ENCODE assay signal across 12 cellular contexts in the genomic region with DNA sequence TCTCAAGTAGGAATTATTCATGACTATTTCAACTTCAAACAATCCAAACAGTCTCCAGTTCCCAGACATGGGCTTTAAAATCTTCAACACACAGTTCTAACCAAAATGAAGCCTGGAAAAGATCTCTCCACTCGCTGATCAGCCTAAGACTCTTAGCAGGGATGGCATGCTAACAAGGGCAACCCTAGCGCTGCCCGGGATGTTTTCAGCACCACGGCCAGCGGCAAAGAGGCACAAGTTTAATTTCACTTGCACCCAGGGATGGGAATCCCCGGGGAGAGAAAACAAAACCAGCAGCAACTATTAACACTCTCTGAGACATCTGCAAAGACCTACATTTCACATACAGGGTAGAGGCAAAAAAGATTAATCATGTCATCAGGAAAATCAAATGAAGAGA. TPM values are rescaled to one million over a fixed set of nuclear protein-coding genes. Genes with fewer than 3 reads are reported as not detected.
DNase-seq lines count a peak whose midpoint lies in the region; ATAC-seq and TF ChIP-seq lines count a peak whose summit lies in the region.
"Had no signal": no experiment of that assay in that cellular context is flagged by ENCODE, and none has a peak within 500 bp of the region (broad histone marks: within the 10 kb centered on the region; RNA-seq: fewer than 3 reads in every experiment).

No MANE protein-coding gene starts in this region.

- no peak overlapping the region for H3K4me3 ChIP-seq in HEK293 (ENCODE audit: low read depth, low read length)
- H3K4me3 ChIP-seq: mucosa of descending colon, uterus had no signal

- no peaks in the 10 kb centered on the region for H3K9me3 ChIP-seq in HEK293 (ENCODE audit: control insufficient read depth, insufficient read depth, low read depth, low read length)
- H3K9me3 ChIP-seq: mucosa of descending colon, uterus had no signal

- no peaks in the 10 kb centered on the region for H3K36me3 ChIP-seq in HEK293 (ENCODE audit: control insufficient read depth in 2 of 2, insufficient read depth in 1 of 2, low read length in 2 of 2)
- H3K36me3 ChIP-seq: uterus had no signal

- H3K4me1 ChIP-seq in HEK293 (ENCODE audit: control insufficient read depth, insufficient read depth, low read length): no peaks in the 10 kb centered on the region
- H3K4me1 ChIP-seq: foreskin keratinocyte, uterus had no signal

- DNase-seq in Caki2 (ENCODE audit: low read depth) (peak; percentile 35), UCSD-AML1 (lab: John Stamatoyannopoulos, UW; ENCODE audit: unreplicated experiment) (peak; percentile 21), iPS-NIHi7 (ENCODE audit: extremely low spot score) (peak; percentile 85), DMS153 (lab: John Stamatoyannopoulos, UW) (no peak), caudate nucleus (lab: John Stamatoyannopoulos, UW) (no peak)
- DNase-seq in central memory CD4-positive, alpha-beta T cell: no peak
- DNase-seq: foreskin keratinocyte, T-helper 17 cell, uterus had no signal

- in situ Hi-C loops in Caki2 (cut with HindIII; ENCODE audit: low pct_unique_long_range_greater_than_20kb, low sequenced_read_pairs): no loop called here

- POLR2A ChIA-PET in HEK293 (lab: Yijun Ruan, JAX): no interaction called here

- TF ChIP-seq CTCF in HEK293 (tag by site-specific recombination; IDR thresholded peaks at IDR 0.05): no peak

- H3K27ac ChIP-seq in HEK293 (ENCODE audit: extremely low read depth, low read depth, low read length) (no peak overlapping the region), caudate nucleus (ENCODE audit: low read depth, low read length) (no peak overlapping the region)
- H3K27ac ChIP-seq: foreskin keratinocyte, uterus had no signal

- ATAC-seq in GM21367 (IDR thresholded peaks at IDR 0.05; ENCODE audit: unreplicated experiment): no peak
- ATAC-seq: foreskin keratinocyte, mucosa of descending colon, T-helper 17 cell had no signal

- CTCF ChIA-PET in HEK293 (lab: Yijun Ruan, JAX): no interaction called here

TF ChIP-seq in HEK293, 187 proteins besides CTCF, POLR2A, EP300 and RAD21:
- TF ChIP-seq, protein P1, sequence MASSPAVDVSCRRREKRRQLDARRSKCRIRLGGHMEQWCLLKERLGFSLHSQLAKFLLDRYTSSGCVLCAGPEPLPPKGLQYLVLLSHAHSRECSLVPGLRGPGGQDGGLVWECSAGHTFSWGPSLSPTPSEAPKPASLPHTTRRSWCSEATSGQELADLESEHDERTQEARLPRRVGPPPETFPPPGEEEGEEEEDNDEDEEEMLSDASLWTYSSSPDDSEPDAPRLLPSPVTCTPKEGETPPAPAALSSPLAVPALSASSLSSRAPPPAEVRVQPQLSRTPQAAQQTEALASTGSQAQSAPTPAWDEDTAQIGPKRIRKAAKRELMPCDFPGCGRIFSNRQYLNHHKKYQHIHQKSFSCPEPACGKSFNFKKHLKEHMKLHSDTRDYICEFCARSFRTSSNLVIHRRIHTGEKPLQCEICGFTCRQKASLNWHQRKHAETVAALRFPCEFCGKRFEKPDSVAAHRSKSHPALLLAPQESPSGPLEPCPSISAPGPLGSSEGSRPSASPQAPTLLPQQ (tag by site-specific recombination; IDR thresholded peaks at IDR 0.05): no peak
- no peak for TF ChIP-seq ZNF629 (tag by site-specific recombination; IDR thresholded peaks at IDR 0.05)
- TF ChIP-seq, protein P2, sequence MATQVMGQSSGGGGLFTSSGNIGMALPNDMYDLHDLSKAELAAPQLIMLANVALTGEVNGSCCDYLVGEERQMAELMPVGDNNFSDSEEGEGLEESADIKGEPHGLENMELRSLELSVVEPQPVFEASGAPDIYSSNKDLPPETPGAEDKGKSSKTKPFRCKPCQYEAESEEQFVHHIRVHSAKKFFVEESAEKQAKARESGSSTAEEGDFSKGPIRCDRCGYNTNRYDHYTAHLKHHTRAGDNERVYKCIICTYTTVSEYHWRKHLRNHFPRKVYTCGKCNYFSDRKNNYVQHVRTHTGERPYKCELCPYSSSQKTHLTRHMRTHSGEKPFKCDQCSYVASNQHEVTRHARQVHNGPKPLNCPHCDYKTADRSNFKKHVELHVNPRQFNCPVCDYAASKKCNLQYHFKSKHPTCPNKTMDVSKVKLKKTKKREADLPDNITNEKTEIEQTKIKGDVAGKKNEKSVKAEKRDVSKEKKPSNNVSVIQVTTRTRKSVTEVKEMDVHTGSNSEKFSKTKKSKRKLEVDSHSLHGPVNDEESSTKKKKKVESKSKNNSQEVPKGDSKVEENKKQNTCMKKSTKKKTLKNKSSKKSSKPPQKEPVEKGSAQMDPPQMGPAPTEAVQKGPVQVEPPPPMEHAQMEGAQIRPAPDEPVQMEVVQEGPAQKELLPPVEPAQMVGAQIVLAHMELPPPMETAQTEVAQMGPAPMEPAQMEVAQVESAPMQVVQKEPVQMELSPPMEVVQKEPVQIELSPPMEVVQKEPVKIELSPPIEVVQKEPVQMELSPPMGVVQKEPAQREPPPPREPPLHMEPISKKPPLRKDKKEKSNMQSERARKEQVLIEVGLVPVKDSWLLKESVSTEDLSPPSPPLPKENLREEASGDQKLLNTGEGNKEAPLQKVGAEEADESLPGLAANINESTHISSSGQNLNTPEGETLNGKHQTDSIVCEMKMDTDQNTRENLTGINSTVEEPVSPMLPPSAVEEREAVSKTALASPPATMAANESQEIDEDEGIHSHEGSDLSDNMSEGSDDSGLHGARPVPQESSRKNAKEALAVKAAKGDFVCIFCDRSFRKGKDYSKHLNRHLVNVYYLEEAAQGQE (tag by site-specific recombination; IDR thresholded peaks at IDR 0.05): peak; percentile 95
- TF ChIP-seq, protein P3, sequence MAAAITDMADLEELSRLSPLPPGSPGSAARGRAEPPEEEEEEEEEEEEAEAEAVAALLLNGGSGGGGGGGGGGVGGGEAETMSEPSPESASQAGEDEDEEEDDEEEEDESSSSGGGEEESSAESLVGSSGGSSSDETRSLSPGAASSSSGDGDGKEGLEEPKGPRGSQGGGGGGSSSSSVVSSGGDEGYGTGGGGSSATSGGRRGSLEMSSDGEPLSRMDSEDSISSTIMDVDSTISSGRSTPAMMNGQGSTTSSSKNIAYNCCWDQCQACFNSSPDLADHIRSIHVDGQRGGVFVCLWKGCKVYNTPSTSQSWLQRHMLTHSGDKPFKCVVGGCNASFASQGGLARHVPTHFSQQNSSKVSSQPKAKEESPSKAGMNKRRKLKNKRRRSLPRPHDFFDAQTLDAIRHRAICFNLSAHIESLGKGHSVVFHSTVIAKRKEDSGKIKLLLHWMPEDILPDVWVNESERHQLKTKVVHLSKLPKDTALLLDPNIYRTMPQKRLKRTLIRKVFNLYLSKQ (tag by site-specific recombination; IDR thresholded peaks at IDR 0.05; ENCODE audit: borderline replicate concordance): no peak
- TF ChIP-seq ZNF677 (tag by site-specific recombination; IDR thresholded peaks at IDR 0.05): no peak
- TF ChIP-seq, protein P4, sequence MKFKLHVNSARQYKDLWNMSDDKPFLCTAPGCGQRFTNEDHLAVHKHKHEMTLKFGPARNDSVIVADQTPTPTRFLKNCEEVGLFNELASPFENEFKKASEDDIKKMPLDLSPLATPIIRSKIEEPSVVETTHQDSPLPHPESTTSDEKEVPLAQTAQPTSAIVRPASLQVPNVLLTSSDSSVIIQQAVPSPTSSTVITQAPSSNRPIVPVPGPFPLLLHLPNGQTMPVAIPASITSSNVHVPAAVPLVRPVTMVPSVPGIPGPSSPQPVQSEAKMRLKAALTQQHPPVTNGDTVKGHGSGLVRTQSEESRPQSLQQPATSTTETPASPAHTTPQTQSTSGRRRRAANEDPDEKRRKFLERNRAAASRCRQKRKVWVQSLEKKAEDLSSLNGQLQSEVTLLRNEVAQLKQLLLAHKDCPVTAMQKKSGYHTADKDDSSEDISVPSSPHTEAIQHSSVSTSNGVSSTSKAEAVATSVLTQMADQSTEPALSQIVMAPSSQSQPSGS (tag by site-specific recombination; IDR thresholded peaks at IDR 0.05; ENCODE audit: low read depth): no peak
TF ChIP-seq in HEK293: peak in this region for 1.

RNA-seq across cellular contexts. Expression of a gene that starts 43.0 kb away (rescaled TPM):
- total RNA-seq in Caki2 (2014; rRNA removed; shearing (Covaris generic); ENCODE audit: low replicate concordance): not detected in 2 replicates

Comparison
In these comparisons a context has a peak if more than half of its experiments do, and no peak if none do; other contexts are left out.
1. DNase-seq: peak in Caki2 (single experiment), UCSD-AML1 (single experiment) and iPS-NIHi7 (single experiment); none in central memory CD4-positive, alpha-beta T cell (single experiment), DMS153 (single experiment) and caudate nucleus (0 of 61).